17 cellular contexts compared by ENCODE assay signal in genomic region chr1:243270097-243270864, GRCh38. TPM values are rescaled to one million over a fixed set of nuclear protein-coding genes. Genes with fewer than 3 reads are reported as not detected.
DNase-seq lines count a peak whose midpoint lies in the region; ATAC-seq, FAIRE-seq and TF ChIP-seq lines count a peak whose summit lies in the region.
"Had no signal": no experiment of that assay in that cellular context is flagged by ENCODE, and none has a peak within 500 bp of the region (broad histone marks: within the 10 kb centered on the region; RNA-seq: fewer than 3 reads in every experiment).

No MANE protein-coding gene starts in this region.

- no peaks in the 10 kb centered on the region for H3K27me3 ChIP-seq in astrocyte (ENCODE audit: insufficient read depth, low read length)

- no peak for FAIRE-seq in astrocyte (lab: Jason Lieb, UNC)

- CTCF ChIA-PET in HEK293T (lab: Yijun Ruan, JAX), result interaction anchor here (0.6 kb wide), 1 partner anchor 10 kb away, joined by 3 read pairs; no protein-coding TSS in a partner anchor

- peak overlapping the region; percentile 91 for H3K27ac ChIP-seq in astrocyte (ENCODE audit: low read depth, low read length)
- peak overlapping the region; percentile 73 for H3K27ac ChIP-seq in mesodermal cell (ENCODE audit: low read depth, low read length, severe bottlenecking)
- H3K27ac ChIP-seq: VCaP had no signal

- H4K20me1 ChIP-seq in astrocyte (ENCODE audit: insufficient read depth, low read length), result no peaks in the 10 kb centered on the region

- peaks cover 47% of the 10 kb centered on the region for H3K4me1 Mint-ChIP-seq in astrocyte (ENCODE audit: low read depth, unreplicated experiment)
- H3K4me1 Mint-ChIP-seq: activated CD4-positive, alpha-beta memory T cell treated with anti-CD3 and anti-CD28 coated beads, Interleukin-2, amount 10 ng/mL, durations not matched to agents 7 days and 5 days had no signal

- POLR2A ChIA-PET in HEK293T (lab: Yijun Ruan, JAX), result interaction anchor here (1.4 kb wide), 1 partner anchor 14 kb away, joined by 7 read pairs; the partner anchor contains the start of gene SDCCAG8

- H3K4me3 ChIP-seq in astrocyte (ENCODE audit: insufficient read depth, low read depth, low read length) (no peak overlapping the region), mesodermal cell (ENCODE audit: extremely low read depth, insufficient read depth, low read length, poor library complexity, severe bottlenecking) (peak overlapping the region; percentile 23)

- H3K36me3 ChIP-seq in astrocyte (ENCODE audit: insufficient read depth, low read length) (peaks cover 9% of the 10 kb centered on the region), mesodermal cell (ENCODE audit: control insufficient read depth, insufficient read depth, low read length) (peaks cover 28% of the 10 kb centered on the region)

- peaks cover 48% of the 10 kb centered on the region for H3K79me2 ChIP-seq in astrocyte (ENCODE audit: insufficient read depth, low read length)

- ATAC-seq in HG03108 (IDR thresholded peaks at IDR 0.05; ENCODE audit: unreplicated experiment), result no peak
- no peak for ATAC-seq in GM18505 (IDR thresholded peaks at IDR 0.05; ENCODE audit: unreplicated experiment)
- ATAC-seq: activated T-cell treated with anti-CD3 and anti-CD28 coated beads, Interleukin-2, amount 50 U/mL, for 72 hours had no signal

- 100% methylated on average over 2 of the region's 6 CpGs for WGBS in mesodermal cell (ENCODE audit: insufficient coverage in 2 of 2), 2 experiments

- DNase-seq in CD1c-positive myeloid dendritic cell (ENCODE audit: extremely low spot score) (peak; percentile 23), NCI-H460 (ENCODE audit: extremely low read depth, low read depth) (peak; percentile 19), astrocyte (ENCODE audit: low read depth) (no peak), COLO829 (ENCODE audit: low spot score) (no peak), HEK293T (ENCODE audit: extremely low spot score) (no peak)
- DNase-seq: activated CD4-positive, alpha-beta memory T cell treated with anti-CD3 and anti-CD28 coated beads, Interleukin-2, amount 10 ng/mL, durations not matched to agents 7 days and 5 days; activated T-cell treated with anti-CD3 and anti-CD28 coated beads, Interleukin-2, amount 50 U/mL, for 72 hours; DMS79; effector CD8-positive, alpha-beta T cell; kidney glomerular epithelial cell; NCI-H1694; NCI-H446 treated with DMSO at 0.1 percent for 48 hours; stimulated activated CD4-positive, alpha-beta T cell treated with anti-CD3 and anti-CD28 coated beads, Interleukin-4, amount 100 ng/mL, for 24 hours had no signal

- H3K4me1 ChIP-seq in astrocyte (ENCODE audit: insufficient read depth, low read length) (peaks cover 58% of the 10 kb centered on the region), mesodermal cell (ENCODE audit: control insufficient read depth, insufficient read depth, low read length, poor library complexity, severe bottlenecking) (peaks cover 57% of the 10 kb centered on the region)

- peak overlapping the region; percentile 58 for H3K4me2 ChIP-seq in astrocyte (ENCODE audit: low read length)

- no peak for TF ChIP-seq POLR2A in GM18505 (IDR thresholded peaks at IDR 0.05; ENCODE audit: borderline replicate concordance, extremely low read depth, insufficient read depth, insufficient read length)

- peak overlapping the region; percentile 76 for H3K9ac ChIP-seq in astrocyte (ENCODE audit: low read length)

- no peak for TF ChIP-seq CTCF in astrocyte (IDR thresholded peaks at IDR 0.05; ENCODE audit: insufficient read depth, low read depth, low read length)

- no peaks in the 10 kb centered on the region for H3K27me3 Mint-ChIP-seq in astrocyte (ENCODE audit: low read depth, unreplicated experiment)
- H3K27me3 Mint-ChIP-seq: activated CD4-positive, alpha-beta memory T cell treated with anti-CD3 and anti-CD28 coated beads, Interleukin-2, amount 10 ng/mL, durations not matched to agents 7 days and 5 days had no signal

- peak overlapping the region; percentile 80 for H3K27ac Mint-ChIP-seq in astrocyte (ENCODE audit: unreplicated experiment)
- H3K27ac Mint-ChIP-seq: activated CD4-positive, alpha-beta memory T cell treated with anti-CD3 and anti-CD28 coated beads, Interleukin-2, amount 10 ng/mL, durations not matched to agents 7 days and 5 days; activated T-cell treated with anti-CD3 and anti-CD28 coated beads, Interleukin-2, amount 50 U/mL, for 72 hours had no signal

- no peak overlapping the region for H3K4me3 Mint-ChIP-seq in astrocyte (ENCODE audit: unreplicated experiment)
- H3K4me3 Mint-ChIP-seq: activated CD4-positive, alpha-beta memory T cell treated with anti-CD3 and anti-CD28 coated beads, Interleukin-2, amount 10 ng/mL, durations not matched to agents 7 days and 5 days; activated T-cell treated with anti-CD3 and anti-CD28 coated beads, Interleukin-2, amount 50 U/mL, for 72 hours had no signal

- no peaks in the 10 kb centered on the region for H3K9me3 Mint-ChIP-seq in astrocyte (ENCODE audit: unreplicated experiment)
- H3K9me3 Mint-ChIP-seq: activated CD4-positive, alpha-beta memory T cell treated with anti-CD3 and anti-CD28 coated beads, Interleukin-2, amount 10 ng/mL, durations not matched to agents 7 days and 5 days; activated T-cell treated with anti-CD3 and anti-CD28 coated beads, Interleukin-2, amount 50 U/mL, for 72 hours had no signal

- no peak overlapping the region for H2AFZ ChIP-seq in astrocyte (ENCODE audit: low read depth, low read length)

- peaks cover 12% of the 10 kb centered on the region for H3K36me3 Mint-ChIP-seq in astrocyte (ENCODE audit: low read depth, unreplicated experiment)

- H3K9me3 ChIP-seq in astrocyte (ENCODE audit: insufficient read depth, low read depth, low read length) (no peaks in the 10 kb centered on the region), mesodermal cell (ENCODE audit: control insufficient read depth, low read length) (no peaks in the 10 kb centered on the region)

TF ChIP-seq in HEK293T, 16 proteins besides CTCF, POLR2A, EP300 and RAD21:
- TF ChIP-seq SUZ12 (IDR thresholded peaks at IDR 0.05) (no peak), FOXA1 (IDR thresholded peaks at IDR 0.05) (no peak), LEF1 (IDR thresholded peaks at IDR 0.05; ENCODE audit: borderline replicate concordance) (no peak), FOXM1 (IDR thresholded peaks at IDR 0.05; ENCODE audit: borderline replicate concordance) (no peak), FOXK2 (IDR thresholded peaks at IDR 0.05) (no peak), HDGF (IDR thresholded peaks at IDR 0.05; ENCODE audit: borderline replicate concordance) (no peak), BHLHE40 (IDR thresholded peaks at IDR 0.05; ENCODE audit: borderline replicate concordance) (no peak), CTBP1 (IDR thresholded peaks at IDR 0.05; ENCODE audit: borderline replicate concordance) (no peak)

RNA-seq across cellular contexts. Expression of gene SDCCAG8, which starts 14.4 kb away (rescaled TPM):
- 30.1 and 31.0 TPM in 2 replicates for total RNA-seq in NCI-H460 (2014; rRNA removed; shearing (Covaris generic))
- polyA plus RNA-seq in NCI-H460 (2014; cell fraction: nucleus; rRNA removed), result 19.6 and 30.4 TPM in 2 replicates
- 24.5 and 25.4 TPM in 2 replicates for total RNA-seq in astrocyte
- 28.8 TPM for polyA plus RNA-seq in mesodermal cell (2013, experiment 1 of 2)
- 23.2 TPM for polyA plus RNA-seq in mesodermal cell (2013, experiment 2 of 2)

RNA-seq across cellular contexts. Expression of gene CEP170, which starts 15.2 kb away (rescaled TPM):
- total RNA-seq in NCI-H460 (2014; rRNA removed; shearing (Covaris generic)), result 85.0 and 85.6 TPM in 2 replicates
- 60.4 and 107 TPM in 2 replicates for polyA plus RNA-seq in NCI-H460 (2014; cell fraction: nucleus; rRNA removed)
- total RNA-seq in astrocyte, result 149 and 164 TPM in 2 replicates
- 131 TPM for polyA plus RNA-seq in mesodermal cell (2013, experiment 1 of 2)
- 126 TPM for polyA plus RNA-seq in mesodermal cell (2013, experiment 2 of 2)

Comparison
In these comparisons a context has a peak if more than half of its experiments do, and no peak if none do; other contexts are left out.
1. DNase-seq: peak in CD1c-positive myeloid dendritic cell (single experiment) and NCI-H460 (single experiment); none in astrocyte (single experiment), COLO829 (single experiment) and HEK293T (single experiment).